In the genomic region with DNA sequence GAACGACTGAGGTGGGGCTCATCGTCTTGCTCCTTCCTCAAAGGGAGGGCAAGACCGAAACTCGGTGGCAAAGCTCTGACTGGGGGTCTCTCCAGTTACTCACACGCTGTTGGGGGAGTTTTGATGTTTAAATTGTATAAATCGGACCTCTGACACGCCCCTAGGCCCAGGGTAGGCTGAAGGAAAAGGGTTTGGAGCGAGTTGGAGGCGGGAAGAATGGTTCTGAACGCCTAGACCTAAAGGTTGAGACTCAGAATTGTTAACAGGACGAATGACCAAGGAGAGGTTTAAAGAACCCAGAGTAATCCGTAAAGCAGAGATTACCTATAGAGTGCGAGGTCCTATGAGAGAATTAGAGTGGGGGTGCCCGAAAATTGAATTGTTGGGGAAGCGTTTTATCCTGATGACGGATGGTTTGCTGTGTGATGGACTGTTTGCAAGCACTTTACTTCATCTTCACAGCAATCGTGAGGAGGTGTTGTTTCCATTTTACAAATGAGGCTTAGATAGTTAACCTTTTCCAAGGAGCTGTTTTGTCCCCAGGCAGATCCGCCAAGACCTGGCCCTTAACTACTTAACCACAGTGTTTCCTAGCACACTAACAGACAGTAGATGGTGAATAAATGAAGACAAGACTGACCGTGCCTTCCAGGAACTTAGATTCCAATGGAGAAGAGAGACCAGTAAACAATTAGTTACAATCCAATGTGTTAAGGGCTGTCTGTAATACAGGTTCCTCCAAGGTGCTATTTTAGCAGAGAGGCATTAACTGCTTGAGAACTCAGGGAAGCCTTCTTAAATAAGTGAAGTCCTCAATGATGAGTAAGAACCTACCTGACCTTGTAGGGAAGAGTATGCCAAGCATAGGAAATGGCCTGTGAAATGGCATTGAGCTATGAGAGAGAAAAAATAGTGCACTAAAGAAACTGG, we compare ENCODE assay signal across 7 cellular contexts. TPM values are rescaled to one million over a fixed set of nuclear protein-coding genes. Genes with fewer than 3 reads are reported as not detected.
DNase-seq lines count a peak whose midpoint lies in the region; ATAC-seq and TF ChIP-seq lines count a peak whose summit lies in the region.

No MANE protein-coding gene starts in this region.

- no peak for ATAC-seq in T-cell (replicated peaks in 1 of 4)
- ATAC-seq in gastroesophageal sphincter, result no peak
- no peak for ATAC-seq in GM19452 (IDR thresholded peaks at IDR 0.05; ENCODE audit: unreplicated experiment)

- H3K9me3 Mint-ChIP-seq in T-cell, result no peaks in the 10 kb centered on the region

- no peaks in the 10 kb centered on the region for H3K36me3 Mint-ChIP-seq in T-cell

- peaks cover 15% of the 10 kb centered on the region for H3K4me1 ChIP-seq in HAP-1
- peaks cover 0 to 43% (median 11%) of the 10 kb centered on the region in 3 donors for H3K4me1 ChIP-seq in gastroesophageal sphincter

- CTCF ChIA-PET in T-cell (lab: Charles Lee), result interaction anchor here in 1 of 2 donors (0.6 to 1.6 kb wide), 8 partner anchors 23 to 677 kb away, joined by 3 to 10 read pairs (median 4); a partner anchor contains a TSS

- H3K36me3 ChIP-seq in HAP-1 (replicated peaks) (peaks cover 3% of the 10 kb centered on the region; the same call in 1 of the 2 replicates), gastroesophageal sphincter (no peaks in the 10 kb centered on the region)

- H3K4me3 Mint-ChIP-seq in T-cell, result peak overlapping the region; percentile 93 to 96 (median 95)

- peak overlapping the region; percentile 97 to 98 for H3K27ac Mint-ChIP-seq in T-cell

- H3K9me3 ChIP-seq in HAP-1, result no peaks in the 10 kb centered on the region
- no peaks in the 10 kb centered on the region for H3K9me3 ChIP-seq in gastroesophageal sphincter

- TF ChIP-seq EP300 in gastroesophageal sphincter (IDR thresholded peaks at IDR 0.05), result no peak

- H3K27me3 ChIP-seq in HAP-1 (ENCODE audit: low read depth), result no peaks in the 10 kb centered on the region
- no peaks in the 10 kb centered on the region for H3K27me3 ChIP-seq in gastroesophageal sphincter

- H3K4me3 ChIP-seq in HAP-1, result peak overlapping the region; percentile 79
- H3K4me3 ChIP-seq in gastroesophageal sphincter, result peak overlapping the region; percentile 96 to 97
- H3K4me3 ChIP-seq in retinal pigment epithelial cell (ENCODE audit: low read length), result peak overlapping the region; percentile 86

- POLR2A ChIA-PET in T-cell (lab: Charles Lee), result interaction anchor here in 1 of 2 donors (0.6 to 1.9 kb wide), 5 partner anchors 20 to 341 kb away, joined by 3 to 9 read pairs (median 3); a partner anchor contains a TSS

- DNase-seq in HAP-1 (ENCODE audit: low spot score in 2 of 2) (no peak), T-cell (no peak), retinal pigment epithelial cell (ENCODE audit: low read depth) (no peak), NCI-H128 (lab: John Stamatoyannopoulos, UW; ENCODE audit: unreplicated experiment) (no peak), NCI-H1048 (lab: John Stamatoyannopoulos, UW) (no peak)

- H3K27me3 Mint-ChIP-seq in T-cell, result no peaks in the 10 kb centered on the region

- in situ Hi-C loops in HAP-1 (cut with MboI; ENCODE audit: low sequenced_read_pairs), result no loop called here

- no peak for TF ChIP-seq CTCF in gastroesophageal sphincter (IDR thresholded peaks at IDR 0.05)
- TF ChIP-seq CTCF in retinal pigment epithelial cell (conservative IDR thresholded peaks at IDR 0.05; ENCODE audit: low read depth, low read length), result no peak

- peak overlapping the region; percentile 89 to 98 (median 95) for H3K27ac ChIP-seq in gastroesophageal sphincter

- WGBS in gastroesophageal sphincter (ENCODE audit: low coverage in 1 of 2), 2 donors, result 3 to 9% methylated on average over 11 to 14 of the region's 19 CpGs

- TF ChIP-seq POLR2A in gastroesophageal sphincter (IDR thresholded peaks at IDR 0.05), result no peak

- peaks cover 46 to 54% (median 51%) of the 10 kb centered on the region in 3 donors for H3K4me1 Mint-ChIP-seq in T-cell

RNA-seq across cellular contexts. Expression of a gene that starts 0.9 kb away (rescaled TPM):
- total RNA-seq in T-cell, result 10 to 100 TPM; 66.3 to 81.7 (median 79.2) TPM
- 10 to 100 TPM; 44.4 to 64.2 (median 53.4) TPM for total RNA-seq in gastroesophageal sphincter

RNA-seq across cellular contexts. Expression of a gene that starts 24.6 kb away (rescaled TPM):
- total RNA-seq in T-cell, result 10 to 100 TPM; 35.1 to 46.7 (median 40.4) TPM
- total RNA-seq in gastroesophageal sphincter, result 10 to 100 TPM; 40.3 to 52.9 (median 46.2) TPM
